Comparison of ENCODE assay signal across 8 cellular contexts in genomic region chr10:75209325-75210192, GRCh38. TPM values are rescaled to one million over a fixed set of nuclear protein-coding genes. Genes with fewer than 3 reads are reported as not detected.
DNase-seq lines count a peak whose midpoint lies in the region; ATAC-seq and TF ChIP-seq lines count a peak whose summit lies in the region.

No MANE protein-coding gene starts in this region.

- H3K4me1 ChIP-seq in CD8-positive, alpha-beta T cell (ENCODE audit: insufficient read depth, low read length) = peaks cover 28% of the 10 kb centered on the region
- H3K4me1 ChIP-seq in thymus (ENCODE audit: control insufficient read depth, insufficient read depth, low read length) = peaks cover 8% of the 10 kb centered on the region

- DNase-seq in CD8-positive, alpha-beta T cell = peak; percentile 56 to 88 (median 77)
- DNase-seq in RPMI7951 (ENCODE audit: low read depth) = peak; percentile 83
- DNase-seq in activated gamma-delta T cell treated with anti-CD3 and anti-CD28 coated beads, Interleukin-2, amount 50 U/mL, for 16 hours (ENCODE audit: low read depth) = peak; percentile 57
- peak; percentile 67 for DNase-seq in germinal center (ENCODE audit: low spot score)
- no peak for DNase-seq in omental fat pad (ENCODE audit: low spot score)

- peak; percentile 66 for ATAC-seq in CD8-positive, alpha-beta T cell
- peak; percentile 66 for ATAC-seq in GM19351 (IDR thresholded peaks at IDR 0.05; ENCODE audit: unreplicated experiment)
- ATAC-seq in HG03457 (IDR thresholded peaks at IDR 0.05; ENCODE audit: unreplicated experiment) = peak; percentile 32
- ATAC-seq in omental fat pad (ENCODE audit: low FRiP score) = peak; percentile 73

- WGBS in thymus = 41% methylated on average over 30 of the region's 30 CpGs

- intact Hi-C loops in CD8-positive, alpha-beta T cell (cut with DNase I, micrococcal nuclease) = loop anchor here (1.0 kb wide), 6 partner anchors 21 to 1058 kb away; partner anchors contain the start of genes SAMD8 (in 2 of the 2), ADK (in 1 of the 2) and KAT6B (in 1 of the 2)

- peak overlapping the region; percentile 97 for H3K4me3 Mint-ChIP-seq in CD8-positive, alpha-beta T cell

- no peaks in the 10 kb centered on the region for H3K9me3 ChIP-seq in CD8-positive, alpha-beta T cell (ENCODE audit: low read length)
- H3K9me3 ChIP-seq in thymus (ENCODE audit: control insufficient read depth) = no peaks in the 10 kb centered on the region

- H3K27me3 Mint-ChIP-seq in CD8-positive, alpha-beta T cell (ENCODE audit: low read depth) = no peaks in the 10 kb centered on the region

- CTCF ChIA-PET in CD8-positive, alpha-beta T cell (lab: Charles Lee) = interaction anchor here (0.9 to 8.4 kb wide), 8 partner anchors 9 to 31 kb away, joined by 3 to 115 read pairs (median 4); partner anchors contain the start of gene COMTD1

- H3K36me3 ChIP-seq in CD8-positive, alpha-beta T cell (ENCODE audit: insufficient read depth, low read length) = peaks cover 10% of the 10 kb centered on the region
- H3K36me3 ChIP-seq in thymus (ENCODE audit: control insufficient read depth, insufficient read depth) = peaks cover 2% of the 10 kb centered on the region

- H3K27ac Mint-ChIP-seq in CD8-positive, alpha-beta T cell = peak overlapping the region; percentile 100

- peak overlapping the region; percentile 99 for H3K27ac ChIP-seq in CD8-positive, alpha-beta T cell (ENCODE audit: low read depth, low read length)
- H3K27ac ChIP-seq in thymus (ENCODE audit: low read depth) = peak overlapping the region; percentile 95

- no peaks in the 10 kb centered on the region for H3K27me3 ChIP-seq in CD8-positive, alpha-beta T cell (ENCODE audit: insufficient read depth, low read length)
- H3K27me3 ChIP-seq in thymus (ENCODE audit: control insufficient read depth, insufficient read depth) = no peaks in the 10 kb centered on the region

- H3K9me3 Mint-ChIP-seq in CD8-positive, alpha-beta T cell = no peaks in the 10 kb centered on the region

- TF ChIP-seq CTCF in CD8-positive, alpha-beta T cell (IDR thresholded peaks at IDR 0.05) = no peak
- no peak for TF ChIP-seq CTCF in omental fat pad (IDR thresholded peaks at IDR 0.05)

- peaks cover 26% of the 10 kb centered on the region for H3K4me1 Mint-ChIP-seq in CD8-positive, alpha-beta T cell (ENCODE audit: low read depth)

- peaks cover 30% of the 10 kb centered on the region for H3K36me3 Mint-ChIP-seq in CD8-positive, alpha-beta T cell

- H3K4me3 ChIP-seq in CD8-positive, alpha-beta T cell (ENCODE audit: low read depth, low read length) = peak overlapping the region; percentile 90
- H3K4me3 ChIP-seq in thymus (ENCODE audit: low read length) = peak overlapping the region; percentile 83

- POLR2A ChIA-PET in CD8-positive, alpha-beta T cell (lab: Charles Lee) = interaction anchor here (0.9 to 4.0 kb wide), 11 partner anchors 8 to 1467 kb away, joined by 3 to 55 read pairs (median 5); partner anchors contain the start of gene SAMD8

RNA-seq across cellular contexts. Expression of gene VDAC2, which starts 1.0 kb away (rescaled TPM):
- 100 to 1,000 TPM; 184 to 187 TPM for total RNA-seq in CD8-positive, alpha-beta T cell
- total RNA-seq in RPMI7951 (2014; rRNA removed; shearing (Covaris generic)) = 160 and 164 TPM in 2 replicates
- total RNA-seq in omental fat pad = 100 to 1,000 TPM; 111 to 143 (median 131) TPM
- 146 TPM for polyA plus RNA-seq in thymus

RNA-seq across cellular contexts. Expression of gene COMTD1, which starts 26.2 kb away (rescaled TPM):
- total RNA-seq in CD8-positive, alpha-beta T cell = 1 to 10 TPM; 7.6 to 7.9 TPM
- total RNA-seq in RPMI7951 (2014; rRNA removed; shearing (Covaris generic)) = 3.5 and 9.1 TPM in 2 replicates
- 10 to 100 TPM; 16.1 to 30.6 (median 24.3) TPM for total RNA-seq in omental fat pad
- 40.7 TPM for polyA plus RNA-seq in thymus
